ENCODE assay signal across 27 cellular contexts in the genomic region with DNA sequence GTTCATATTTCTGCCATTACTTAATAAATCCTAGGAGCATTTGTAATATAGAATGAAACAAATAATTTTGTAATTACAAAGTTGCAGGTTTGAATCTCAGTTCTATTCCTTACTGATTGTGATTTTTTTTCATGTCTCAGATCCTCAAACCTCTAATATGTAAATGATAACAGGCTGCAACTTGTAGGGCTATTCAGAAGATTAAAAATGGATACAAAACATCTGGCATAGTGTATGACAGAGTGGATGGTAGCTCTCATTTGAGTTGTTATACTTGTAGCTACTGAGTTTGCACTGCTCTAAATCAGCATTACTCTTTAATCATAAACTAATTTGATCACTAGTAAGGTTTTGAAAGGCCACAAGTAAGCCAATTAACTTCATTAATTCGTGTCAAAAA.
"Had no signal": no experiment of that assay in that cellular context is flagged by ENCODE, and none has a peak within 500 bp of the region (broad histone marks: within the 10 kb centered on the region; RNA-seq: fewer than 3 reads in every experiment).

No MANE protein-coding gene starts in this region.

- H3K4me1 Mint-ChIP-seq: immature natural killer cell; naive thymus-derived CD8-positive, alpha-beta T cell; stimulated activated naive B cell treated with anti-CD40 and anti-IgM and Interleukin-4, amounts not matched to agents 10 μg/mL and 1 μg/mL and 100 μg/mL, for 72 hours had no signal

- H3K4me1 ChIP-seq: lower lobe of right lung, pancreas, right lobe of liver, transverse colon, upper lobe of right lung, vagina had no signal

- H3K27ac Mint-ChIP-seq: immature natural killer cell; naive thymus-derived CD8-positive, alpha-beta T cell; progenitor cell of endocrine pancreas; stimulated activated naive B cell treated with anti-CD40 and anti-IgM and Interleukin-4, amounts not matched to agents 10 μg/mL and 1 μg/mL and 100 μg/mL, for 72 hours; stimulated activated naive CD8-positive, alpha-beta T cell treated with anti-CD3 and anti-CD28 coated beads, Interleukin-15, Interleukin-2, amounts not matched to agents 100 ng/mL and 50 ng/mL, for 24 hours had no signal

- H3K27me3 ChIP-seq: esophagus squamous epithelium, pancreas, right lobe of liver, transverse colon, upper lobe of right lung, vagina had no signal

- H3K4me3 ChIP-seq: coronary artery, esophagus squamous epithelium, lower lobe of right lung, pancreas, right lobe of liver, thoracic aorta, transverse colon, upper lobe of right lung, vagina had no signal

- H3K36me3 Mint-ChIP-seq: immature natural killer cell; naive thymus-derived CD8-positive, alpha-beta T cell; stimulated activated naive B cell treated with anti-CD40 and anti-IgM and Interleukin-4, amounts not matched to agents 10 μg/mL and 1 μg/mL and 100 μg/mL, for 72 hours had no signal

- FAIRE-seq: endothelial cell of umbilical vein, frontal cortex, pancreas, small intestine had no signal

- DNase-seq: dermis blood vessel endothelial cell; effector memory CD4-positive, alpha-beta T cell; erythroblast; esophagus squamous epithelium; hypothalamus; immature natural killer cell; islet precursor cell; left ventricle myocardium superior; lower lobe of right lung; naive thymus-derived CD8-positive, alpha-beta T cell; nephron progenitor cell; occipital lobe; pancreas; right lobe of liver; small intestine; stimulated activated CD4-positive, alpha-beta T cell treated with anti-CD3 and anti-CD28 coated beads, Interleukin-15, amount 100 ng/mL, for 24 hours; stimulated activated CD4-positive, alpha-beta T cell treated with anti-CD3 and anti-CD28 coated beads, Interleukin-2, amount 100 ng/mL, for 48 hours; stimulated activated naive B cell treated with anti-CD40 and anti-IgM and Interleukin-4, amounts not matched to agents 10 μg/mL and 1 μg/mL and 100 μg/mL, for 72 hours; transverse colon; upper lobe of right lung had no signal

- H3K36me3 ChIP-seq: esophagus squamous epithelium, lower lobe of right lung, pancreas, right lobe of liver, thoracic aorta, transverse colon, upper lobe of right lung, vagina had no signal

- H3K9me3 ChIP-seq: esophagus squamous epithelium, lower lobe of right lung, pancreas, right lobe of liver, thoracic aorta, transverse colon, upper lobe of right lung, vagina had no signal

- H3K27ac ChIP-seq: coronary artery, esophagus squamous epithelium, lower lobe of right lung, pancreas, right lobe of liver, thoracic aorta, transverse colon, upper lobe of right lung, vagina had no signal

- H3K9me3 Mint-ChIP-seq: nephron progenitor cell had no signal

- H3K27me3 Mint-ChIP-seq: naive thymus-derived CD8-positive, alpha-beta T cell; progenitor cell of endocrine pancreas; stimulated activated naive B cell treated with anti-CD40 and anti-IgM and Interleukin-4, amounts not matched to agents 10 μg/mL and 1 μg/mL and 100 μg/mL, for 72 hours; stimulated activated naive CD8-positive, alpha-beta T cell treated with anti-CD3 and anti-CD28 coated beads, Interleukin-15, Interleukin-2, amounts not matched to agents 100 ng/mL and 50 ng/mL, for 24 hours had no signal

- ATAC-seq: left ventricle myocardium superior; lower lobe of right lung; naive thymus-derived CD8-positive, alpha-beta T cell; pancreas; right lobe of liver; stimulated activated naive B cell treated with anti-CD40 and anti-IgM and Interleukin-4, amounts not matched to agents 10 μg/mL and 1 μg/mL and 100 μg/mL, for 72 hours; upper lobe of right lung had no signal

- H3K4me3 Mint-ChIP-seq: immature natural killer cell; naive thymus-derived CD8-positive, alpha-beta T cell; nephron progenitor cell; stimulated activated naive B cell treated with anti-CD40 and anti-IgM and Interleukin-4, amounts not matched to agents 10 μg/mL and 1 μg/mL and 100 μg/mL, for 72 hours; stimulated activated naive CD8-positive, alpha-beta T cell treated with anti-CD3 and anti-CD28 coated beads, Interleukin-15, Interleukin-2, amounts not matched to agents 100 ng/mL and 50 ng/mL, for 24 hours had no signal
